In the genomic region with DNA sequence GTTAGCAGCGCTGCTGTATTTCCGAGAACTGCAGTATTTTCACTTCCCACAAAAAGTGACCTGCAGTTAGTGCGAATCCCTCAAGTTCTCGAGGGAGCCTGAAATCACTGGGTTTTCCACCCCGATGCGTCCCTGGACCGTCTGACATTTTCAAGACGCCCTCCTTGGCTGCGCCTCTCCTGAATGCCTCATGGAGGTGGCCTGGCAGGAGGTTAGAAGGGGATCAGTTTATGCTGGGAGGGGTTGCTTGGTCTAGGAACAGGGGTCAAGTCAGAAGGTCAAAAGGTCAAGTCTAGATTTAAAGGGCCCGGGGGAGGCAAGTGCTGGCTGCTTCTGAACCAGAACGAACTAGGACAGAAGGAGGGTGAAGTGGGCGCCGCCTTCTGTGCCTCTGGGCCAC, we compare ENCODE assay signal across 16 cellular contexts.
DNase-seq lines count a peak whose midpoint lies in the region; TF ChIP-seq lines count a peak whose summit lies in the region.
"Had no signal": no experiment of that assay in that cellular context is flagged by ENCODE, and none has a peak within 500 bp of the region (broad histone marks: within the 10 kb centered on the region; RNA-seq: fewer than 3 reads in every experiment).

No MANE protein-coding gene starts in this region.

- H3K4me3 Mint-ChIP-seq in brain, result peak overlapping the region in 1 of 5 experiments; percentile 13
- peak overlapping the region; percentile 22 for H3K4me3 Mint-ChIP-seq in neural progenitor cell
- H3K4me3 Mint-ChIP-seq in type B pancreatic cell, result no peak overlapping the region
- H3K4me3 Mint-ChIP-seq: B cell; CD14-positive monocyte; CD8-positive, alpha-beta T cell; HFFc6 had no signal

- DNase-seq in neural progenitor cell (ENCODE audit: low spot score), result no peak
- DNase-seq in type B pancreatic cell (ENCODE audit: extremely low spot score, unreplicated experiment), result no peak
- no peak for DNase-seq in GM19238 (ENCODE audit: insufficient read length, low spot score)
- DNase-seq in dermis blood vessel endothelial cell, result no peak
- no peak for DNase-seq in GM20000 (ENCODE audit: low spot score)
- DNase-seq: CD8-positive, alpha-beta T cell; COR-L47; DMS153; DND-41; GDM1; HCEC 1CT; HFFc6 had no signal

- H3K27ac Mint-ChIP-seq in brain, result peak overlapping the region in 4 of 5 experiments; percentile 54 to 85 (median 82)
- H3K27ac Mint-ChIP-seq in neural progenitor cell, result peak overlapping the region; percentile 99
- peak overlapping the region; percentile 31 for H3K27ac Mint-ChIP-seq in type B pancreatic cell
- H3K27ac Mint-ChIP-seq: B cell; CD14-positive monocyte; CD8-positive, alpha-beta T cell; HFFc6 had no signal

- TF ChIP-seq CTCF in brain (conservative IDR thresholded peaks at IDR 0.05), result no peak
- TF ChIP-seq CTCF in neural progenitor cell (IDR thresholded peaks at IDR 0.05), result no peak
- TF ChIP-seq CTCF in type B pancreatic cell (conservative IDR thresholded peaks at IDR 0.05), result no peak
- no peak for TF ChIP-seq CTCF in GM20000 (IDR thresholded peaks at IDR 0.05; ENCODE audit: extremely low read depth, missing control alignments)

- H2AFZ ChIP-seq in neural progenitor cell (replicated peaks), result no peak overlapping the region

- no peaks in the 10 kb centered on the region for H3K36me3 Mint-ChIP-seq in brain
- H3K36me3 Mint-ChIP-seq in neural progenitor cell, result peaks cover 2% of the 10 kb centered on the region
- H3K36me3 Mint-ChIP-seq in type B pancreatic cell, result no peaks in the 10 kb centered on the region
- H3K36me3 Mint-ChIP-seq: CD14-positive monocyte; CD8-positive, alpha-beta T cell had no signal

- H3K4me1 Mint-ChIP-seq in brain (peaks cover 57% of the 10 kb centered on the region), neural progenitor cell (peaks cover 61% of the 10 kb centered on the region), type B pancreatic cell (ENCODE audit: unreplicated experiment) (peaks cover 49% of the 10 kb centered on the region)
- H3K4me1 Mint-ChIP-seq: B cell, CD14-positive monocyte had no signal

- H3F3A ChIP-seq in neural progenitor cell (ENCODE audit: low read depth), result peaks cover 39% of the 10 kb centered on the region

- H3K4me3 ChIP-seq in BLaER1 treated with 17β-estradiol and CSF1 and Interleukin-3, amounts not matched to agents 10 nM and 100 nM, result no peak overlapping the region
- no peak overlapping the region for H3K4me3 ChIP-seq in neural progenitor cell

- H3K27me3 Mint-ChIP-seq in brain, result peaks cover 1% of the 10 kb centered on the region
- peaks cover 16% of the 10 kb centered on the region for H3K27me3 Mint-ChIP-seq in neural progenitor cell (ENCODE audit: insufficient read depth, low read depth)
- H3K27me3 Mint-ChIP-seq in type B pancreatic cell, result peaks cover 54% of the 10 kb centered on the region

- no peaks in the 10 kb centered on the region for H3K9me3 ChIP-seq in BLaER1 treated with 17β-estradiol and CSF1 and Interleukin-3, amounts not matched to agents 10 nM and 100 nM (replicated peaks in 1 of 11)
- no peaks in the 10 kb centered on the region for H3K9me3 ChIP-seq in neural progenitor cell (ENCODE audit: low read depth)

- H3K9me3 Mint-ChIP-seq in brain, result peaks cover 0 to 5% (median 0%) of the 10 kb centered on the region in 5 experiments
- no peaks in the 10 kb centered on the region for H3K9me3 Mint-ChIP-seq in neural progenitor cell
- no peaks in the 10 kb centered on the region for H3K9me3 Mint-ChIP-seq in type B pancreatic cell
- H3K9me3 Mint-ChIP-seq: CD8-positive, alpha-beta T cell had no signal

- no peaks in the 10 kb centered on the region for H3K36me3 ChIP-seq in BLaER1 treated with 17β-estradiol and CSF1 and Interleukin-3, amounts not matched to agents 10 nM and 100 nM
- H3K36me3 ChIP-seq in neural progenitor cell, result no peaks in the 10 kb centered on the region

- H3K79me2 ChIP-seq in neural progenitor cell (ENCODE audit: low read depth), result no peaks in the 10 kb centered on the region

- H3K27ac ChIP-seq in BLaER1 treated with 17β-estradiol and CSF1 and Interleukin-3, amounts not matched to agents 10 nM and 100 nM, result no peak overlapping the region
- no peak overlapping the region for H3K27ac ChIP-seq in neural progenitor cell

- peak overlapping the region; percentile 2 to 57 (median 31); a peak in 15 of 22 replicates for H3K4me2 ChIP-seq in BLaER1 treated with 17β-estradiol and CSF1 and Interleukin-3, amounts not matched to agents 10 nM and 100 nM
- no peak overlapping the region for H3K4me2 ChIP-seq in neural progenitor cell

- no peak overlapping the region for H3K9ac ChIP-seq in BLaER1 treated with 17β-estradiol and CSF1 and Interleukin-3, amounts not matched to agents 10 nM and 100 nM
- H3K9ac ChIP-seq in neural progenitor cell, result no peak overlapping the region

- H4K20me1 ChIP-seq in BLaER1 treated with 17β-estradiol and CSF1 and Interleukin-3, amounts not matched to agents 10 nM and 100 nM, result peaks cover 0 to 53% (median 5%) of the 10 kb centered on the region in 11 experiments; a peak in 10 of 22 replicates
- H4K20me1 ChIP-seq in neural progenitor cell (ENCODE audit: low read depth), result peaks cover 20% of the 10 kb centered on the region

- peaks cover 51 to 99% (median 93%) of the 10 kb centered on the region in 11 experiments for H3K27me3 ChIP-seq in BLaER1 treated with 17β-estradiol and CSF1 and Interleukin-3, amounts not matched to agents 10 nM and 100 nM
- peaks cover 21% of the 10 kb centered on the region for H3K27me3 ChIP-seq in neural progenitor cell

- H3K4me1 ChIP-seq in BLaER1 treated with 17β-estradiol and CSF1 and Interleukin-3, amounts not matched to agents 10 nM and 100 nM, result peaks cover 8 to 18% (median 12%) of the 10 kb centered on the region in 10 experiments; a peak in 17 of 20 replicates
- peaks cover 41% of the 10 kb centered on the region for H3K4me1 ChIP-seq in neural progenitor cell

Comparison
In these comparisons a context has a peak if more than half of its experiments do, and no peak if none do; other contexts are left out.
1. H3K27ac Mint-ChIP-seq: peak in every context shown above with its lines; median percentile 99 in neural progenitor cell; 82 in brain; 31 in type B pancreatic cell.